15 cellular contexts compared by ENCODE assay signal in the genomic region with DNA sequence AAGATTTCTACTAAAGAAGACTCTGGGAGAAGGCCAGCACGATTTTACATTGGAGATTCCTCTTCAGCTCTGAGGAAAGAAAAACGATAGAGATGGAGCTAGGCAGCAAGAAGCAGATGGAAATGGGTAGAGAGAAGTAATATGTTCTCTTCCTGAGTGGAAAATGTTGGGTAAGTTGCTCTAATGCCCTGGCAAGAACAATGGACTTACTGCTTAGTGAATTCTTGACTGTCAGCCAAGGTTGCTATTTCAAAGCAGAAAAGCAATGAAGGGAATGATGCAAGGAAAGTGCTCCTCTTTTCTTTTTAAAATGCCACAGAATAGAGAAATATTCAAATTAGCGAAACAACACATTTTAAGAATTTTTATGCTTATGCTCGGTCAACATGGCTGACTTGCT. TPM values are rescaled to one million over a fixed set of nuclear protein-coding genes. Genes with fewer than 3 reads are reported as not detected.
A peak's percentile ranks its signal among the peaks of the same experiment; 100 is the strongest.
DNase-seq lines count a peak whose midpoint lies in the region; ATAC-seq and TF ChIP-seq lines count a peak whose summit lies in the region.
"Had no signal": no experiment of that assay in that cellular context is flagged by ENCODE, and none has a peak within 500 bp of the region (broad histone marks: within the 10 kb centered on the region; RNA-seq: fewer than 3 reads in every experiment).

No MANE protein-coding gene starts in this region.

- dilution Hi-C loops in mammary epithelial cell (cut with HindIII; ENCODE audit: low sequenced_read_pairs): no loop called here

- no peak for TF ChIP-seq CTCF in AG04450 (IDR thresholded peaks at IDR 0.05; ENCODE audit: low read depth, low read length)
- no peak for TF ChIP-seq CTCF in mammary epithelial cell (conservative IDR thresholded peaks at IDR 0.05 in 1 of 2, IDR thresholded peaks at IDR 0.05 in 1 of 2; ENCODE audit: extremely low read depth in 1 of 2, insufficient read depth in 1 of 2, low read depth in 1 of 2, low read length in 2 of 2)
- TF ChIP-seq CTCF in WERI-Rb-1 (IDR thresholded peaks at IDR 0.05; ENCODE audit: low read depth, low read length): no peak

- in situ Hi-C loops in mammary epithelial cell (cut with MboI; ENCODE audit: low sequenced_read_pairs in 2 of 2): no loop called here

- CTCF ChIA-PET in AG04450 (lab: Charles Lee): interaction anchor here (0.6 kb wide), 1 partner anchor 1430 kb away, joined by 4 read pairs; no protein-coding TSS in a partner anchor
- CTCF ChIA-PET in mammary epithelial cell (lab: Charles Lee; ENCODE audit: low non-redundant PET): no interaction called here

- no peaks in the 10 kb centered on the region for H3K9me3 ChIP-seq in AG04450 (ENCODE audit: control insufficient read depth, insufficient read depth, low read length)
- H3K9me3 ChIP-seq in mammary epithelial cell (replicated peaks; ENCODE audit: insufficient read depth, low read length): no peaks in the 10 kb centered on the region
- H3K9me3 ChIP-seq in WERI-Rb-1 (ENCODE audit: severe bottlenecking): no peaks in the 10 kb centered on the region
- H3K9me3 ChIP-seq: BLaER1 had no signal

- ATAC-seq in GM19395 (IDR thresholded peaks at IDR 0.05; ENCODE audit: unreplicated experiment): no peak
- ATAC-seq: Right ventricle myocardium inferior had no signal

- POLR2A ChIA-PET in AG04450 (lab: Yijun Ruan, JAX): no interaction called here

- H3K9ac ChIP-seq in mammary epithelial cell (ENCODE audit: insufficient read depth, low read length): no peak overlapping the region
- H3K9ac ChIP-seq: BLaER1 had no signal

- DNase-seq in AG04450 (ENCODE audit: low read depth, low spot score) (peak; percentile 4), HPDE6-E6E7 (ENCODE audit: extremely low spot score) (peak; percentile 4), mammary epithelial cell (peak; percentile 43), iris pigment epithelial cell (ENCODE audit: low read depth) (peak; percentile 88), WERI-Rb-1 (no peak), SW480 (ENCODE audit: low spot score) (no peak)
- no peak for DNase-seq in activated CD4-positive, CD25-positive, alpha-beta regulatory T cell (lab: John Stamatoyannopoulos, UW)
- DNase-seq: activated T-cell treated with anti-CD3 and anti-CD28 coated beads for 4 hours; islet precursor cell; MV-4-11; stimulated activated CD4-positive, alpha-beta T cell treated with anti-CD3 and anti-CD28 coated beads, Interleukin-1b, Interleukin-23, amount 100 ng/mL, for 48 hours had no signal

- H2AFZ ChIP-seq in mammary epithelial cell (ENCODE audit: low read depth, low read length): peak overlapping the region; percentile 48

- intact Hi-C loops in mammary epithelial cell (cut with micrococcal nuclease): no loop called here

- H3K36me3 ChIP-seq in mammary epithelial cell (ENCODE audit: insufficient read depth, low read length) (no peaks in the 10 kb centered on the region), WERI-Rb-1 (no peaks in the 10 kb centered on the region)
- H3K36me3 ChIP-seq: BLaER1 had no signal

- H3K27ac ChIP-seq in AG04450 (ENCODE audit: low read depth, low read length) (no peak overlapping the region), mammary epithelial cell (ENCODE audit: insufficient read depth, low read depth, low read length) (no peak overlapping the region), WERI-Rb-1 (no peak overlapping the region)
- H3K27ac ChIP-seq: BLaER1, epithelial cell of prostate had no signal

- H3K79me2 ChIP-seq in mammary epithelial cell (ENCODE audit: insufficient read depth, low read length): no peaks in the 10 kb centered on the region

- no peaks in the 10 kb centered on the region for H4K20me1 ChIP-seq in mammary epithelial cell (ENCODE audit: insufficient read depth, low read length)
- H4K20me1 ChIP-seq: BLaER1 had no signal

- H3K4me3 ChIP-seq in AG04450 (ENCODE audit: low read depth, low read length) (no peak overlapping the region), mammary epithelial cell (replicated peaks in 1 of 3; ENCODE audit: insufficient read depth in 1 of 3, low read depth in 2 of 3, low read length in 3 of 3) (no peak overlapping the region), WERI-Rb-1 (ENCODE audit: low read depth, low read length) (no peak overlapping the region)
- H3K4me3 ChIP-seq: BLaER1 had no signal

- no TSS peak for BruUV-seq in mammary epithelial cell (replicated peaks; lab: Mats Ljungman, UMichigan)

- H3K4me1 ChIP-seq in mammary epithelial cell (ENCODE audit: insufficient read depth, low read length): peaks cover 13% of the 10 kb centered on the region
- H3K4me1 ChIP-seq: BLaER1 had no signal

- no peaks in the 10 kb centered on the region for H3K27me3 ChIP-seq in AG04450 (ENCODE audit: control insufficient read depth, insufficient read depth, low read length)
- no peaks in the 10 kb centered on the region for H3K27me3 ChIP-seq in mammary epithelial cell (ENCODE audit: insufficient read depth, low read length)
- H3K27me3 ChIP-seq in WERI-Rb-1 (ENCODE audit: insufficient read depth, low read depth, severe bottlenecking): no peaks in the 10 kb centered on the region
- H3K27me3 ChIP-seq: BLaER1 had no signal

- WGBS in mammary epithelial cell (ENCODE audit: low coverage, missing lambda C conversion rate): 2% methylated on average over 4 of the region's 4 CpGs

- peak overlapping the region; percentile 4 for H3K4me2 ChIP-seq in mammary epithelial cell (ENCODE audit: insufficient read depth, low read depth, low read length)
- H3K4me2 ChIP-seq: BLaER1 had no signal

RNA-seq across cellular contexts. Expression of gene CWF19L2, which starts 38.4 kb away (rescaled TPM):
- polyA plus RNA-seq in AG04450 (2011; rRNA removed) (3.4 and 4.7 TPM in 2 replicates), mammary epithelial cell (2.2 TPM)
- polyA minus RNA-seq in AG04450 (2011; rRNA and poly(A)+ RNA removed): 3.7 and 6.6 TPM in 2 replicates
- 10 to 100 TPM in 1 of 2 donors, 1 to 10 TPM in 1; 9.0 to 10.5 TPM for total RNA-seq in mammary epithelial cell
- 1.1 TPM for polyA minus RNA-seq in mammary epithelial cell

Comparison
In these comparisons a context has a peak if more than half of its experiments do, and no peak if none do; other contexts are left out.
1. DNase-seq: peak in AG04450 (single experiment), HPDE6-E6E7 (single experiment), mammary epithelial cell (single experiment) and iris pigment epithelial cell (single experiment); none in WERI-Rb-1 (single experiment), SW480 (single experiment) and activated CD4-positive, CD25-positive, alpha-beta regulatory T cell (0 of 4).